ENCODE assay signal across 34 cellular contexts in the genomic region with DNA sequence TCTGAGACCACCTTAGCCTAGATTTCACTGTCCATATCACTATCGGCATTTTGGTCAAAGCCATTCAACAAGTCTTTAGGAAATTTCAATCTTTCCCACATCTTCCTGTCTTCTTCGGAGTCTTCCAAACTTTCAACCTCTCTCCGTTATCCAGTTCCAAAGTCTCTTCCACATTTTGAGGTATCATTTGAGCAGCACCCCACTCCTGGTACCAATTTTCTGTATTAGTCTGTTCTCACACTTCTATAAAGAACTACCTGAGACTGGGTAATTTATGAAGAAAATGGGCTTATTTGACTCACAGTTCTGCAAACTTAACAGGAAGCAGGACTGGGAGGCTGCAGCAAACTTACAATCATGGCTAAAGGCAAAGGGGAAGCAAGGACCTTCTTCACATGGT.
"Had no signal": no experiment of that assay in that cellular context is flagged by ENCODE, and none has a peak within 500 bp of the region (broad histone marks: within the 10 kb centered on the region; RNA-seq: fewer than 3 reads in every experiment).

No MANE protein-coding gene starts in this region.

- DNase-seq: Karpas-422, Kasumi-1, MG63, MM.1S, MV-4-11, NCI-H1048, NCI-H1092, NCI-H1092 treated with DMSO at 0.1 percent for 48 hours, NCI-H1105, NCI-H1105 treated with DMSO at 0.1 percent for 48 hours, NCI-H1417, NCI-H1417 treated with DMSO at 0.1 percent for 48 hours, NCI-H1436, NCI-H1436 treated with DMSO at 0.1 percent for 48 hours, NCI-H146, NCI-H1694, NCI-H1694 treated with DMSO at 0.1 percent for 48 hours, NCI-H187, NCI-H187 treated with DMSO at 0.1 percent for 48 hours, NCI-H1930, NCI-H2029, NCI-H2029 treated with DMSO at 0.1 percent for 48 hours, NCI-H2081, NCI-H2081 treated with DMSO at 0.1 percent for 48 hours, NCI-H2107, NCI-H2171, NCI-H2171 treated with DMSO at 0.1 percent for 48 hours, NCI-H2227 treated with DMSO at 0.1 percent for 48 hours, NCI-H226, NCI-H345, NCI-H446, NCI-H446 treated with DMSO at 0.1 percent for 48 hours, NCI-H510A, NCI-H510A treated with DMSO at 0.1 percent for 48 hours had no signal

- H3K27me3 ChIP-seq: MG63 had no signal

- H3K4me3 ChIP-seq: MG63 had no signal

- H3K36me3 ChIP-seq: MG63 had no signal
